Comparison of ENCODE assay signal across 1 cellular context in genomic region chr1:156182010-156182794, GRCh38.
TF ChIP-seq lines count a peak whose summit lies in the region.
"Not testable (repeated sequence)": the region's sequence is repeated elsewhere in the genome, so short reads cannot be mapped to it uniquely, and the experiment has no call there.

No MANE protein-coding gene starts in this region.

TF ChIP-seq in HepG2, 621 proteins besides CTCF, POLR2A, EP300 and RAD21:
- TF ChIP-seq, protein P1, sequence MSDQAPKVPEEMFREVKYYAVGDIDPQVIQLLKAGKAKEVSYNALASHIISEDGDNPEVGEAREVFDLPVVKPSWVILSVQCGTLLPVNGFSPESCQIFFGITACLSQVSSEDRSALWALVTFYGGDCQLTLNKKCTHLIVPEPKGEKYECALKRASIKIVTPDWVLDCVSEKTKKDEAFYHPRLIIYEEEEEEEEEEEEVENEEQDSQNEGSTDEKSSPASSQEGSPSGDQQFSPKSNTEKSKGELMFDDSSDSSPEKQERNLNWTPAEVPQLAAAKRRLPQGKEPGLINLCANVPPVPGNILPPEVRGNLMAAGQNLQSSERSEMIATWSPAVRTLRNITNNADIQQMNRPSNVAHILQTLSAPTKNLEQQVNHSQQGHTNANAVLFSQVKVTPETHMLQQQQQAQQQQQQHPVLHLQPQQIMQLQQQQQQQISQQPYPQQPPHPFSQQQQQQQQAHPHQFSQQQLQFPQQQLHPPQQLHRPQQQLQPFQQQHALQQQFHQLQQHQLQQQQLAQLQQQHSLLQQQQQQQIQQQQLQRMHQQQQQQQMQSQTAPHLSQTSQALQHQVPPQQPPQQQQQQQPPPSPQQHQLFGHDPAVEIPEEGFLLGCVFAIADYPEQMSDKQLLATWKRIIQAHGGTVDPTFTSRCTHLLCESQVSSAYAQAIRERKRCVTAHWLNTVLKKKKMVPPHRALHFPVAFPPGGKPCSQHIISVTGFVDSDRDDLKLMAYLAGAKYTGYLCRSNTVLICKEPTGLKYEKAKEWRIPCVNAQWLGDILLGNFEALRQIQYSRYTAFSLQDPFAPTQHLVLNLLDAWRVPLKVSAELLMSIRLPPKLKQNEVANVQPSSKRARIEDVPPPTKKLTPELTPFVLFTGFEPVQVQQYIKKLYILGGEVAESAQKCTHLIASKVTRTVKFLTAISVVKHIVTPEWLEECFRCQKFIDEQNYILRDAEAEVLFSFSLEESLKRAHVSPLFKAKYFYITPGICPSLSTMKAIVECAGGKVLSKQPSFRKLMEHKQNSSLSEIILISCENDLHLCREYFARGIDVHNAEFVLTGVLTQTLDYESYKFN (CRISPR knock-in tag; conservative IDR thresholded peaks at IDR 0.05), result peak; percentile 58; the same call in 1 of the 2 replicates
- TF ChIP-seq FOXP1, SOX13, SOX6, NR2F6 (IDR thresholded peaks at IDR 0.05): not testable (repeated sequence)
- TF ChIP-seq FOXP1 (CRISPR knock-in tag; IDR thresholded peaks at IDR 0.05), result peak; percentile 73; the same call in 1 of the 2 replicates
- 0 out of 2 replicates have a peak, but pooled peaks have one; percentile 5 for TF ChIP-seq KAT8 (CRISPR knock-in tag; IDR thresholded peaks at IDR 0.05)
- TF ChIP-seq AKNA (CRISPR knock-in tag; IDR thresholded peaks at IDR 0.05; ENCODE audit: borderline replicate concordance), result 0 out of 2 replicates have a peak, but pooled peaks have one; percentile 17
- TF ChIP-seq FOXP4 (CRISPR knock-in tag; IDR thresholded peaks at IDR 0.05), result peak; percentile 77
- peak; percentile 63; the same call in 1 of the 2 replicates for TF ChIP-seq SOX5 (CRISPR knock-in tag; IDR thresholded peaks at IDR 0.05; ENCODE audit: borderline replicate concordance)
- TF ChIP-seq IRF2 (CRISPR knock-in tag; IDR thresholded peaks at IDR 0.05), result 0 out of 2 replicates have a peak, but pooled peaks have one; percentile 0
- TF ChIP-seq SOX13 (CRISPR knock-in tag; conservative IDR thresholded peaks at IDR 0.05 in 1 of 2, IDR thresholded peaks at IDR 0.05 in 1 of 2), result peak in 1 of 2 experiments; percentile 80; a peak in 2 of 4 replicates
- TF ChIP-seq, protein P2, sequence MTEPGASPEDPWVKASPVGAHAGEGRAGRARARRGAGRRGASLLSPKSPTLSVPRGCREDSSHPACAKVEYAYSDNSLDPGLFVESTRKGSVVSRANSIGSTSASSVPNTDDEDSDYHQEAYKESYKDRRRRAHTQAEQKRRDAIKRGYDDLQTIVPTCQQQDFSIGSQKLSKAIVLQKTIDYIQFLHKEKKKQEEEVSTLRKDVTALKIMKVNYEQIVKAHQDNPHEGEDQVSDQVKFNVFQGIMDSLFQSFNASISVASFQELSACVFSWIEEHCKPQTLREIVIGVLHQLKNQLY (CRISPR knock-in tag; IDR thresholded peaks at IDR 0.05), result peak; percentile 94
- TF ChIP-seq GATAD2A (CRISPR knock-in tag; IDR thresholded peaks at IDR 0.05), result peak; percentile 67
- TF ChIP-seq THAP11 (CRISPR knock-in tag; IDR thresholded peaks at IDR 0.05), result 0 out of 2 replicates have a peak, but pooled peaks have one; percentile 13
- peak; percentile 31; the same call in 1 of the 2 replicates for TF ChIP-seq DMAP1 (CRISPR knock-in tag; IDR thresholded peaks at IDR 0.05)
- TF ChIP-seq ONECUT2 (CRISPR knock-in tag; IDR thresholded peaks at IDR 0.05), result peak; percentile 82
- peak; percentile 55 for TF ChIP-seq NCOA2 (CRISPR knock-in tag; IDR thresholded peaks at IDR 0.05)
- peak; percentile 40; the same call in 1 of the 2 replicates for TF ChIP-seq FOXA3 (CRISPR knock-in tag; IDR thresholded peaks at IDR 0.05)
- TF ChIP-seq RARA (CRISPR knock-in tag; IDR thresholded peaks at IDR 0.05), result peak; percentile 72
- TF ChIP-seq SOX6 (CRISPR knock-in tag; IDR thresholded peaks at IDR 0.05), result peak; percentile 61
- TF ChIP-seq TBX2 (CRISPR knock-in tag; IDR thresholded peaks at IDR 0.05; ENCODE audit: borderline replicate concordance), result 0 out of 2 replicates have a peak, but pooled peaks have one; percentile 8
- TF ChIP-seq, protein P3, sequence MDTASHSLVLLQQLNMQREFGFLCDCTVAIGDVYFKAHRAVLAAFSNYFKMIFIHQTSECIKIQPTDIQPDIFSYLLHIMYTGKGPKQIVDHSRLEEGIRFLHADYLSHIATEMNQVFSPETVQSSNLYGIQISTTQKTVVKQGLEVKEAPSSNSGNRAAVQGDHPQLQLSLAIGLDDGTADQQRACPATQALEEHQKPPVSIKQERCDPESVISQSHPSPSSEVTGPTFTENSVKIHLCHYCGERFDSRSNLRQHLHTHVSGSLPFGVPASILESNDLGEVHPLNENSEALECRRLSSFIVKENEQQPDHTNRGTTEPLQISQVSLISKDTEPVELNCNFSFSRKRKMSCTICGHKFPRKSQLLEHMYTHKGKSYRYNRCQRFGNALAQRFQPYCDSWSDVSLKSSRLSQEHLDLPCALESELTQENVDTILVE (CRISPR knock-in tag; IDR thresholded peaks at IDR 0.05), result 0 out of 2 replicates have a peak, but pooled peaks have one; percentile 26
- peak; percentile 59 for TF ChIP-seq NR2F6 (CRISPR knock-in tag; IDR thresholded peaks at IDR 0.05)
- peak; percentile 90 for TF ChIP-seq BCL6 (CRISPR knock-in tag; IDR thresholded peaks at IDR 0.05)
- TF ChIP-seq ARID5B (CRISPR knock-in tag; IDR thresholded peaks at IDR 0.05), result 0 out of 2 replicates have a peak, but pooled peaks have one; percentile 52
